In the genomic region with DNA sequence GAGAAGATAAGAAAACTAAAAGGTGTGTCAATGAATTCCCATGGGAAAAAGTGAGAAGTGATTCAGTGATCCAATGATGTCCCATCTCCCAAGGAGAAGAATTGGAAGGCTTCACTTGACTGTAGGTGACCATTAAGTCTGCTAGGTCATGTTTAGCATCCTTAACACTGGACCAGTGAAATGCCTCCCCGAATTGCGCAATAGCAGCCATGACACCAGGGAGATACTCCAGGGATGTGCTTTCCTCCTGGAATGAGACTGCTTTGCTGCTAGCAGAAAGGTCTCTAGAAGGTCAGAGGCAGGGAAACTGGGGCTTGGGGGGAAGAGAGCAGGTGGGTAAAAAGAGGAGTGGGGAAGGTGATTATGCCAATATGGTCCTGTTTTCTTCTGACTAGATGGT, we compare ENCODE assay signal across 26 cellular contexts.
DNase-seq lines count a peak whose midpoint lies in the region; ATAC-seq, FAIRE-seq and TF ChIP-seq lines count a peak whose summit lies in the region.
"Had no signal": no experiment of that assay in that cellular context is flagged by ENCODE, and none has a peak within 500 bp of the region (broad histone marks: within the 10 kb centered on the region; RNA-seq: fewer than 3 reads in every experiment).

No MANE protein-coding gene starts in this region.

- H2BK12ac ChIP-seq in H1 (ENCODE audit: low read depth, low read length) = no peak overlapping the region

- H3K79me2 ChIP-seq in HepG2 (ENCODE audit: insufficient read depth, low read length) (no peaks in the 10 kb centered on the region), H1 (ENCODE audit: control insufficient read depth in 1 of 2, insufficient read depth in 2 of 2, low read length in 2 of 2) (no peaks in the 10 kb centered on the region), Karpas-422 (ENCODE audit: low read length) (no peaks in the 10 kb centered on the region)

- H3K4me1 ChIP-seq in HepG2 (ENCODE audit: insufficient read depth, low read length) (no peaks in the 10 kb centered on the region), right lobe of liver (no peaks in the 10 kb centered on the region), H1 (replicated peaks in 1 of 4; ENCODE audit: control insufficient read depth in 3 of 4, insufficient read depth in 4 of 4, low read length in 3 of 4) (peaks cover 2 to 5% (median 4%) of the 10 kb centered on the region in 4 experiments; a peak in 5 of 7 replicates), Karpas-422 (ENCODE audit: low read length) (no peaks in the 10 kb centered on the region)
- H3K4me1 ChIP-seq: BE2C, BLaER1 had no signal

- H3K27ac ChIP-seq in HepG2 (ENCODE audit: extremely low read length, insufficient read depth, low read length) (no peak overlapping the region), right lobe of liver (no peak overlapping the region), H1 (ENCODE audit: low read depth, low read length) (no peak overlapping the region), Karpas-422 (ENCODE audit: low read length) (no peak overlapping the region)
- H3K27ac ChIP-seq: BLaER1 had no signal

- H2BK120ac ChIP-seq in H1 (replicated peaks; ENCODE audit: low read depth, low read length) = no peak overlapping the region

- H2BK20ac ChIP-seq in H1 (ENCODE audit: low read length) = no peak overlapping the region

- TF ChIP-seq RAD21 in HepG2 (CRISPR knock-in tag; IDR thresholded peaks at IDR 0.05) (no peak), Ishikawa (IDR thresholded peaks at IDR 0.05; ENCODE audit: low read depth) (no peak), H1 (IDR thresholded peaks at IDR 0.05 in 1 of 2, conservative IDR thresholded peaks at IDR 0.05 in 1 of 2; ENCODE audit: low read depth in 2 of 2, low read length in 2 of 2) (no peak)

- H3K36me3 ChIP-seq in HepG2 (replicated peaks in 1 of 2; ENCODE audit: control insufficient read depth in 1 of 2, insufficient read depth in 2 of 2, low read length in 2 of 2) (no peaks in the 10 kb centered on the region), right lobe of liver (no peaks in the 10 kb centered on the region), H1 (ENCODE audit: control insufficient read depth in 2 of 4, insufficient read depth in 4 of 4, low read length in 3 of 4) (no peaks in the 10 kb centered on the region), Karpas-422 (ENCODE audit: insufficient read depth, low read length) (no peaks in the 10 kb centered on the region)
- H3K36me3 ChIP-seq: BE2C, BLaER1 had no signal

- no TSS peak for BruUV-seq in HepG2 (replicated peaks; lab: Mats Ljungman, UMichigan)

- H3K23me2 ChIP-seq in H1 (ENCODE audit: low read depth, low read length) = no peaks in the 10 kb centered on the region; the same call in 1 of the 2 replicates

- no peak for ATAC-seq in HepG2
- ATAC-seq in right lobe of liver = no peak
- ATAC-seq: GM12878 had no signal

- no peak overlapping the region for H3K56ac ChIP-seq in H1 (replicated peaks; ENCODE audit: insufficient read length, low read depth, low read length)

- 0% methylated on average over 2 of the region's 2 CpGs for WGBS in HepG2 (ENCODE audit: low lambda C conversion rate)
- 94% methylated on average over 2 of the region's 2 CpGs for WGBS in right lobe of liver (ENCODE audit: insufficient coverage, low coverage, low lambda C conversion rate, missing lambda C conversion rate)
- 94% methylated on average over 2 of the region's 2 CpGs; no CpG with 5 or more reads in 1 of the 2 experiments for whole genome bisulfite sequencing in H1 (ENCODE audit: extremely low coverage in 1 of 2, insufficient coverage in 1 of 2, insufficient read length in 1 of 2, insufficient replicate concordance in 2 of 2, low coverage in 1 of 2, low lambda C conversion rate in 2 of 2, missing lambda C conversion rate in 1 of 2), 2 experiments

- no peak overlapping the region for H3K4me2 ChIP-seq in HepG2 (ENCODE audit: low read depth, low read length)
- no peak overlapping the region for H3K4me2 ChIP-seq in H1 (ENCODE audit: insufficient read depth in 1 of 2, low read depth in 2 of 2, low read length in 2 of 2)
- H3K4me2 ChIP-seq in Karpas-422 (ENCODE audit: low read depth, low read length, poor library complexity, severe bottlenecking) = no peak overlapping the region
- H3K4me2 ChIP-seq: BLaER1 had no signal

- no peak overlapping the region for H3K18ac ChIP-seq in H1 (ENCODE audit: extremely low read depth, low read length)

- no peak for TF ChIP-seq CTCF in HepG2 (CRISPR knock-in tag; IDR thresholded peaks at IDR 0.05)
- no peak for TF ChIP-seq CTCF in right lobe of liver (IDR thresholded peaks at IDR 0.05)
- no peak for TF ChIP-seq CTCF in H1 (IDR thresholded peaks at IDR 0.05; ENCODE audit: control extremely low read depth in 1 of 3, insufficient read depth in 1 of 3, low read depth in 1 of 3, low read length in 3 of 3)

- CTCF ChIA-PET in HepG2 (lab: Yijun Ruan, JAX; ENCODE audit: low intra/inter-chr PET ratio, low total read pairs) = no interaction called here
- CTCF ChIA-PET in H1 (lab: Charles Lee; ENCODE audit: partially characterized antibody) = interaction anchor here (0.6 to 1.4 kb wide), 2 partner anchors 11 to 12 kb away, joined by 4 to 8 read pairs; no protein-coding TSS in a partner anchor

- H4K8ac ChIP-seq in H1 (ENCODE audit: extremely low read depth, insufficient read depth, low read length) = no peak overlapping the region

- no peak for TF ChIP-seq POLR2A in HepG2 (IDR thresholded peaks at IDR 0.05; ENCODE audit: insufficient read depth in 1 of 2, low read depth in 2 of 2, low read length in 2 of 2)
- TF ChIP-seq POLR2A in right lobe of liver (IDR thresholded peaks at IDR 0.05) = no peak
- no peak for TF ChIP-seq POLR2A in H1 (IDR thresholded peaks at IDR 0.05; ENCODE audit: control extremely low read depth in 1 of 2, low read depth in 2 of 2, low read length in 2 of 2)

- H4K91ac ChIP-seq in H1 (replicated peaks; ENCODE audit: insufficient read length, low read length) = no peak overlapping the region

- no peaks in the 10 kb centered on the region for H3K79me1 ChIP-seq in H1 (ENCODE audit: low read depth, low read length)

- no peaks in the 10 kb centered on the region for H3K27me3 ChIP-seq in HepG2 (ENCODE audit: control insufficient read depth in 1 of 2, insufficient read depth in 2 of 2, low read length in 2 of 2)
- H3K27me3 ChIP-seq in right lobe of liver = no peaks in the 10 kb centered on the region
- no peaks in the 10 kb centered on the region for H3K27me3 ChIP-seq in H1 (replicated peaks in 1 of 4; ENCODE audit: control insufficient read depth in 3 of 4, extremely low read depth in 1 of 4, insufficient read depth in 3 of 4, low read length in 3 of 4)
- H3K27me3 ChIP-seq in Karpas-422 (ENCODE audit: low read length) = no peaks in the 10 kb centered on the region
- H3K27me3 ChIP-seq: BE2C, BLaER1 had no signal

- POLR2A ChIA-PET in HepG2 (lab: Yijun Ruan, JAX) (no interaction called here), H1 (lab: Charles Lee; ENCODE audit: partially characterized antibody) (no interaction called here)

- no peak overlapping the region for H2BK5ac ChIP-seq in H1 (ENCODE audit: low read depth, low read length)

- H3K23ac ChIP-seq in H1 (ENCODE audit: insufficient read length) = no peak overlapping the region

- no peak overlapping the region for H2BK15ac ChIP-seq in H1 (ENCODE audit: low read length)

- H2AK5ac ChIP-seq in H1 (ENCODE audit: low read depth, low read length) = no peak overlapping the region

- no peak for TF ChIP-seq EP300 in HepG2 (IDR thresholded peaks at IDR 0.05; ENCODE audit: low read depth in 2 of 2, low read length in 2 of 2)
- no peak for TF ChIP-seq EP300 in HepG2 (CRISPR knock-in tag; IDR thresholded peaks at IDR 0.05; ENCODE audit: borderline replicate concordance)
- no peak for TF ChIP-seq EP300 in Ishikawa (IDR thresholded peaks at IDR 0.05; ENCODE audit: borderline replicate concordance)
- no peak for TF ChIP-seq EP300 in H1 (IDR thresholded peaks at IDR 0.05; ENCODE audit: borderline replicate concordance in 1 of 2, low read depth in 2 of 2, low read length in 2 of 2)

- H4K20me1 ChIP-seq in HepG2 (ENCODE audit: insufficient read depth, low read length) (no peaks in the 10 kb centered on the region), H1 (replicated peaks in 1 of 2; ENCODE audit: control insufficient read depth in 1 of 2, insufficient read depth in 2 of 2, low read length in 2 of 2) (no peaks in the 10 kb centered on the region), Karpas-422 (ENCODE audit: insufficient read depth, low read depth, low read length) (no peaks in the 10 kb centered on the region)
- H4K20me1 ChIP-seq: BLaER1 had no signal

- in situ Hi-C loops in HepG2 (cut with HindIII; ENCODE audit: extremely low pct_ligation_motif_present, low pct_unique_long_range_greater_than_20kb) = no loop called here

- no peaks in the 10 kb centered on the region for H3K9me2 ChIP-seq in Karpas-422 (replicated peaks; ENCODE audit: insufficient read depth, low read length)

- FAIRE-seq in HepG2 (lab: Jason Lieb, UNC) (no peak), H1 (lab: Jason Lieb, UNC) (no peak)
- FAIRE-seq: A204.1, GM12878, GM12892, GM18507 had no signal

- no peak overlapping the region for H3K4me3 ChIP-seq in HepG2 (replicated peaks in 1 of 3; ENCODE audit: insufficient read depth in 1 of 3, low read depth in 2 of 3, low read length in 3 of 3)
- no peak overlapping the region for H3K4me3 ChIP-seq in right lobe of liver
- H3K4me3 ChIP-seq in H1 (ENCODE audit: extremely low read depth in 1 of 4, insufficient read depth in 2 of 4, low read depth in 3 of 4, low read length in 4 of 4) = no peak overlapping the region
- H3K4me3 ChIP-seq in Karpas-422 (ENCODE audit: low read length) = no peak overlapping the region
- H3K4me3 ChIP-seq: BLaER1, GM12878 had no signal

- H2AFZ ChIP-seq in HepG2 (ENCODE audit: low read length) (no peak overlapping the region), H1 (ENCODE audit: low read length) (no peak overlapping the region), Karpas-422 (ENCODE audit: low read length) (no peak overlapping the region)

- H3K14ac ChIP-seq in H1 (ENCODE audit: insufficient read length) = no peak overlapping the region

- intact Hi-C loops in HepG2 (cut with micrococcal nuclease; ENCODE audit: unreplicated experiment) (no loop called here), right lobe of liver (cut with DNase I) (no loop called here)

- H3K4ac ChIP-seq in H1 (replicated peaks; ENCODE audit: insufficient read length, low read depth, low read length) = no peak overlapping the region

- H4K5ac ChIP-seq in H1 (ENCODE audit: insufficient read length, low read depth, low read length) = no peak overlapping the region

- DNase-seq in HepG2 (ENCODE audit: low spot score) = no peak
- no peak for DNase-seq in right lobe of liver
- no peak for DNase-seq in H1 (ENCODE audit: low read depth in 1 of 2, low spot score in 2 of 2)
- no peak for DNase-seq in Karpas-422
- DNase-seq in NCI-H69 (lab: John Stamatoyannopoulos, UW) = no peak
- DNase-seq: 8988T; ACHN; BE2C; C1 segment of cervical spinal cord; CD4-positive, alpha-beta memory T cell; CD4-positive, CD25-positive, alpha-beta regulatory T cell; CD8-positive, alpha-beta memory T cell; COR-L47; DMS 273 treated with DMSO at 0.1 percent for 48 hours; DMS153; DMS53; DMS79; DND-41; EL; GDM1 had no signal

- H3K9me3 ChIP-seq in HepG2 (ENCODE audit: low read length) (no peaks in the 10 kb centered on the region), right lobe of liver (no peaks in the 10 kb centered on the region), H1 (ENCODE audit: insufficient read depth in 2 of 2, low read depth in 1 of 2, low read length in 1 of 2) (no peaks in the 10 kb centered on the region), Karpas-422 (ENCODE audit: low read length) (no peaks in the 10 kb centered on the region)
- H3K9me3 ChIP-seq: BE2C, BLaER1 had no signal

- no peak overlapping the region for H3K9ac ChIP-seq in HepG2 (ENCODE audit: insufficient read depth, low read depth, low read length)
- H3K9ac ChIP-seq in H1 (replicated peaks in 1 of 4; ENCODE audit: extremely low read depth in 1 of 4, low read depth in 3 of 4, low read length in 3 of 4) = no peak overlapping the region
- H3K9ac ChIP-seq in Karpas-422 (ENCODE audit: low read length) = no peak overlapping the region
- H3K9ac ChIP-seq: BLaER1 had no signal

Comparison
In these comparisons a context has a peak if more than half of its experiments do, and no peak if none do; other contexts are left out.
1. Of the 41 proteins assayed by ChIP-seq in both HepG2 and H1: peak only in HepG2: none; only in H1: none; in both: CEBPB; in neither: 40.